Comparison of ENCODE assay signal across 8 cellular contexts in genomic region chr4:78938474-78938867, GRCh38. TPM values are rescaled to one million over a fixed set of nuclear protein-coding genes. Genes with fewer than 3 reads are reported as not detected.
DNase-seq lines count a peak whose midpoint lies in the region; ATAC-seq and TF ChIP-seq lines count a peak whose summit lies in the region.

No MANE protein-coding gene starts in this region.

- H3K9me3 Mint-ChIP-seq in mesothelial cell of epicardium, result no peaks in the 10 kb centered on the region

- H4K20me1 ChIP-seq in KMS-11 (ENCODE audit: insufficient read depth), result no peaks in the 10 kb centered on the region

- peak overlapping the region; percentile 82; the same call in 1 of the 2 replicates for H2AFZ ChIP-seq in KMS-11 (ENCODE audit: low read depth)

- TF ChIP-seq CTCF in C4-2B (conservative IDR thresholded peaks at IDR 0.05), result no peak
- TF ChIP-seq CTCF in KMS-11 (conservative IDR thresholded peaks at IDR 0.05; ENCODE audit: low read depth, low read length), result no peak
- TF ChIP-seq CTCF in brain microvascular endothelial cell (IDR thresholded peaks at IDR 0.05; ENCODE audit: low read depth, low read length, missing control alignments), result no peak
- TF ChIP-seq CTCF in mesothelial cell of epicardium (IDR thresholded peaks at IDR 0.05; ENCODE audit: unreplicated experiment), result no peak

- in situ Hi-C loops in brain microvascular endothelial cell (cut with HindIII; ENCODE audit: low pct_ligation_motif_present, low sequenced_read_pairs), result no loop called here

- H3K4me3 ChIP-seq in KMS-11 (IDR thresholded peaks at IDR 0.05; ENCODE audit: insufficient read depth, low read depth, low read length) (peak overlapping the region; percentile 69), brain microvascular endothelial cell (ENCODE audit: low read depth, low read length) (peak overlapping the region; percentile 74)

- ATAC-seq in GM18909 (IDR thresholded peaks at IDR 0.05; ENCODE audit: poor library complexity, unreplicated experiment) (no peak), GM18868 (IDR thresholded peaks at IDR 0.05; ENCODE audit: unreplicated experiment) (no peak)

- peak overlapping the region; percentile 74 for H3K27ac Mint-ChIP-seq in mesothelial cell of epicardium

- H3K4me1 Mint-ChIP-seq in mesothelial cell of epicardium, result peaks cover 23% of the 10 kb centered on the region

- no peaks in the 10 kb centered on the region for H3K36me3 Mint-ChIP-seq in mesothelial cell of epicardium

- H3K27me3 Mint-ChIP-seq in mesothelial cell of epicardium (ENCODE audit: low read depth), result peaks cover 14% of the 10 kb centered on the region

- peaks cover 29% of the 10 kb centered on the region for H3K4me1 ChIP-seq in KMS-11 (ENCODE audit: low read depth, poor library complexity, severe bottlenecking)

- DNase-seq in brain microvascular endothelial cell (no peak), mesothelial cell of epicardium (ENCODE audit: low spot score in 2 of 2, unreplicated experiment in 2 of 2) (no peak), glomerular visceral epithelial cell (ENCODE audit: extremely low spot score) (no peak)
- no peak for DNase-seq in activated CD4-positive, CD25-positive, alpha-beta regulatory T cell treated with anti-CD3 and anti-CD28 coated beads, Interleukin-2, amount 50 U/mL, for 72 hours

- peak overlapping the region; percentile 52; the same call in 1 of the 2 replicates for H3K27ac ChIP-seq in C4-2B
- H3K27ac ChIP-seq in KMS-11, result no peak overlapping the region
- H3K27ac ChIP-seq in brain microvascular endothelial cell, result no peak overlapping the region

- H3K4me2 ChIP-seq in KMS-11, result peak overlapping the region; percentile 92

- H3K79me2 ChIP-seq in KMS-11 (ENCODE audit: insufficient read depth, low read depth), result no peaks in the 10 kb centered on the region; the same call in 1 of the 2 replicates

- H3K36me3 ChIP-seq in KMS-11 (ENCODE audit: insufficient read depth) (no peaks in the 10 kb centered on the region), brain microvascular endothelial cell (replicated peaks) (no peaks in the 10 kb centered on the region)

- peak overlapping the region; percentile 87 for H3K4me3 Mint-ChIP-seq in mesothelial cell of epicardium

- H3K27me3 ChIP-seq in KMS-11 (ENCODE audit: insufficient read depth, low read depth) (no peaks in the 10 kb centered on the region), brain microvascular endothelial cell (replicated peaks) (no peaks in the 10 kb centered on the region)

- peak overlapping the region; percentile 66; the same call in 1 of the 2 replicates for H3K9ac ChIP-seq in KMS-11

RNA-seq across cellular contexts. Expression of gene PAQR3, which starts 0.8 kb away (rescaled TPM):
- total RNA-seq in mesothelial cell of epicardium, result 18.0 to 21.2 TPM (median 19.8 TPM) in 3 replicates
